ENCODE assay signal across 1 cellular context in genomic region chr2:62195421-62196277, GRCh38.
TF ChIP-seq lines count a peak whose summit lies in the region.

A gene with protein sequence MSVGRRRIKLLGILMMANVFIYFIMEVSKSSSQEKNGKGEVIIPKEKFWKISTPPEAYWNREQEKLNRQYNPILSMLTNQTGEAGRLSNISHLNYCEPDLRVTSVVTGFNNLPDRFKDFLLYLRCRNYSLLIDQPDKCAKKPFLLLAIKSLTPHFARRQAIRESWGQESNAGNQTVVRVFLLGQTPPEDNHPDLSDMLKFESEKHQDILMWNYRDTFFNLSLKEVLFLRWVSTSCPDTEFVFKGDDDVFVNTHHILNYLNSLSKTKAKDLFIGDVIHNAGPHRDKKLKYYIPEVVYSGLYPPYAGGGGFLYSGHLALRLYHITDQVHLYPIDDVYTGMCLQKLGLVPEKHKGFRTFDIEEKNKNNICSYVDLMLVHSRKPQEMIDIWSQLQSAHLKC (plus strand): TSS chr2:62196115. CDS start chr2:62222221, 26,106 bp downstream.

TF ChIP-seq in HepG2, 621 proteins besides CTCF, POLR2A, EP300 and RAD21 (continued from another document and continues in another):
- TF ChIP-seq ZNF121 (CRISPR knock-in tag; IDR thresholded peaks at IDR 0.05) = peak; percentile 22; the same call in 1 of the 2 replicates
- TF ChIP-seq UBTF (CRISPR knock-in tag; IDR thresholded peaks at IDR 0.05) = no peak; the same call in 1 of the 2 replicates
- peak; percentile 5; the same call in 1 of the 2 replicates for TF ChIP-seq SNAPC2 (CRISPR knock-in tag; IDR thresholded peaks at IDR 0.05)
- peak; percentile 51; the same call in 1 of the 2 replicates for TF ChIP-seq KMT2A (CRISPR knock-in tag; IDR thresholded peaks at IDR 0.05)
- peak; percentile 45; the same call in 1 of the 2 replicates for TF ChIP-seq HOXD1 (CRISPR knock-in tag; IDR thresholded peaks at IDR 0.05)
- no peak for TF ChIP-seq TBL1XR1 (IDR thresholded peaks at IDR 0.05; ENCODE audit: borderline replicate concordance, low read length, partially characterized antibody)
- no peak for TF ChIP-seq HCFC1 (IDR thresholded peaks at IDR 0.05; ENCODE audit: low read depth, low read length)
- no peak for TF ChIP-seq CSRNP2 (CRISPR knock-in tag; conservative IDR thresholded peaks at IDR 0.05; ENCODE audit: low read depth)
- no peak for TF ChIP-seq SKIL (CRISPR knock-in tag; IDR thresholded peaks at IDR 0.05; ENCODE audit: borderline replicate concordance)
- peak; percentile 40; the same call in 1 of the 2 replicates for TF ChIP-seq NFYC (CRISPR knock-in tag; IDR thresholded peaks at IDR 0.05)
- TF ChIP-seq TFDP2 (CRISPR knock-in tag; IDR thresholded peaks at IDR 0.05) = peak; percentile 29; the same call in 1 of the 2 replicates
- TF ChIP-seq ZNF562 (CRISPR knock-in tag; IDR thresholded peaks at IDR 0.05; ENCODE audit: borderline replicate concordance) = no peak
- TF ChIP-seq ZNF335 (CRISPR knock-in tag; IDR thresholded peaks at IDR 0.05) = no peak
- 0 out of 2 replicates have a peak, but pooled peaks have one; percentile 9 for TF ChIP-seq ZNF629 (CRISPR knock-in tag; conservative IDR thresholded peaks at IDR 0.05)
- TF ChIP-seq TEAD3 (CRISPR knock-in tag; optimal IDR thresholded peaks at IDR 0.05; ENCODE audit: borderline replicate concordance) = peak; percentile 57
- 0 out of 2 replicates have a peak, but pooled peaks have one; percentile 68 for TF ChIP-seq ZBTB7B (CRISPR knock-in tag; IDR thresholded peaks at IDR 0.05)
- TF ChIP-seq ASH2L (IDR thresholded peaks at IDR 0.05; ENCODE audit: insufficient read length, low read depth, low read length) = peak; percentile 10
- peak; percentile 87; the same call in 1 of the 2 replicates for TF ChIP-seq NCOA1 (CRISPR knock-in tag; IDR thresholded peaks at IDR 0.05)
- TF ChIP-seq KAT8 (CRISPR knock-in tag; IDR thresholded peaks at IDR 0.05) = peak; percentile 44
- TF ChIP-seq, protein P1, sequence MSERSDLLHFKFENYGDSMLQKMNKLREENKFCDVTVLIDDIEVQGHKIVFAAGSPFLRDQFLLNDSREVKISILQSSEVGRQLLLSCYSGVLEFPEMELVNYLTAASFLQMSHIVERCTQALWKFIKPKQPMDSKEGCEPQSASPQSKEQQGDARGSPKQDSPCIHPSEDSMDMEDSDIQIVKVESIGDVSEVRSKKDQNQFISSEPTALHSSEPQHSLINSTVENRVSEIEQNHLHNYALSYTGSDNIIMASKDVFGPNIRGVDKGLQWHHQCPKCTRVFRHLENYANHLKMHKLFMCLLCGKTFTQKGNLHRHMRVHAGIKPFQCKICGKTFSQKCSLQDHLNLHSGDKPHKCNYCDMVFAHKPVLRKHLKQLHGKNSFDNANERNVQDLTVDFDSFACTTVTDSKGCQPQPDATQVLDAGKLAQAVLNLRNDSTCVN (CRISPR knock-in tag; IDR thresholded peaks at IDR 0.05; ENCODE audit: borderline replicate concordance) = 0 out of 2 replicates have a peak, but pooled peaks have one; percentile 54
- TF ChIP-seq KMT2B (CRISPR knock-in tag; IDR thresholded peaks at IDR 0.05) = no peak
- TF ChIP-seq ZIK1 (CRISPR knock-in tag; IDR thresholded peaks at IDR 0.05; ENCODE audit: borderline replicate concordance, low read depth) = no peak
- TF ChIP-seq YY1 (IDR thresholded peaks at IDR 0.05; ENCODE audit: insufficient read depth, insufficient replicate concordance, low read depth, low read length) = peak; percentile 33
- TF ChIP-seq ZNF598 (CRISPR knock-in tag; IDR thresholded peaks at IDR 0.05; ENCODE audit: borderline replicate concordance) = no peak
- TF ChIP-seq ZNF543 (CRISPR knock-in tag; IDR thresholded peaks at IDR 0.05) = 0 out of 2 replicates have a peak, but pooled peaks have one; percentile 4
- TF ChIP-seq ZNF605 (CRISPR knock-in tag; IDR thresholded peaks at IDR 0.05) = peak; percentile 91
- peak; percentile 54; the same call in 1 of the 2 replicates for TF ChIP-seq PHF8 (CRISPR knock-in tag; IDR thresholded peaks at IDR 0.05)
- no peak for TF ChIP-seq EHMT2 (IDR thresholded peaks at IDR 0.05; ENCODE audit: borderline replicate concordance, low read depth, low read length)
- peak; percentile 79 for TF ChIP-seq CCDC6 (CRISPR knock-in tag; IDR thresholded peaks at IDR 0.05)
- 0 out of 2 replicates have a peak, but pooled peaks have one; percentile 6 for TF ChIP-seq ZNF501 (CRISPR knock-in tag; IDR thresholded peaks at IDR 0.05)
- TF ChIP-seq ZBTB7A (CRISPR knock-in tag; IDR thresholded peaks at IDR 0.05) = peak; percentile 17; the same call in 1 of the 2 replicates
- 0 out of 2 replicates have a peak, but pooled peaks have one; percentile 19 for TF ChIP-seq ZNF607 (CRISPR knock-in tag; IDR thresholded peaks at IDR 0.05; ENCODE audit: borderline replicate concordance)
- peak; percentile 4; the same call in 1 of the 2 replicates for TF ChIP-seq BCL6 (CRISPR knock-in tag; IDR thresholded peaks at IDR 0.05)
- no peak for TF ChIP-seq SNRNP70 (IDR thresholded peaks at IDR 0.05; ENCODE audit: low read depth, low read length)
- no peak; the same call in 1 of the 2 replicates for TF ChIP-seq ZNF350 (CRISPR knock-in tag; IDR thresholded peaks at IDR 0.05; ENCODE audit: borderline replicate concordance, low read depth)
- peak in 1 of 2 experiments; percentile 59; a peak in 1 of 4 replicates for TF ChIP-seq REST (IDR thresholded peaks at IDR 0.05; ENCODE audit: borderline replicate concordance in 1 of 2, low read depth in 1 of 2, low read length in 2 of 2)
- no peak for TF ChIP-seq MAFG (CRISPR knock-in tag; IDR thresholded peaks at IDR 0.05)
- TF ChIP-seq NAIF1 (CRISPR knock-in tag; IDR thresholded peaks at IDR 0.05; ENCODE audit: borderline replicate concordance) = no peak
- no peak; the same call in 1 of the 2 replicates for TF ChIP-seq KDM6A (CRISPR knock-in tag; IDR thresholded peaks at IDR 0.05; ENCODE audit: low read depth)
- TF ChIP-seq ZNF414 (CRISPR knock-in tag; IDR thresholded peaks at IDR 0.05) = peak; percentile 94
- peak; percentile 34; the same call in 1 of the 2 replicates for TF ChIP-seq PHF21A (CRISPR knock-in tag; IDR thresholded peaks at IDR 0.05)
- TF ChIP-seq, protein P2, sequence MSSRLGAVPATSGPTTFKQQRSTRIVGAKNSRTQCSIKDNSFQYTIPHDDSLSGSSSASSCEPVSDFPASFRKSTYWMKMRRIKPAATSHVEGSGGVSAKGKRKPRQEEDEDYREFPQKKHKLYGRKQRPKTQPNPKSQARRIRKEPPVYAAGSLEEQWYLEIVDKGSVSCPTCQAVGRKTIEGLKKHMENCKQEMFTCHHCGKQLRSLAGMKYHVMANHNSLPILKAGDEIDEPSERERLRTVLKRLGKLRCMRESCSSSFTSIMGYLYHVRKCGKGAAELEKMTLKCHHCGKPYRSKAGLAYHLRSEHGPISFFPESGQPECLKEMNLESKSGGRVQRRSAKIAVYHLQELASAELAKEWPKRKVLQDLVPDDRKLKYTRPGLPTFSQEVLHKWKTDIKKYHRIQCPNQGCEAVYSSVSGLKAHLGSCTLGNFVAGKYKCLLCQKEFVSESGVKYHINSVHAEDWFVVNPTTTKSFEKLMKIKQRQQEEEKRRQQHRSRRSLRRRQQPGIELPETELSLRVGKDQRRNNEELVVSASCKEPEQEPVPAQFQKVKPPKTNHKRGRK (CRISPR knock-in tag; IDR thresholded peaks at IDR 0.05) = no peak
- peak; percentile 28; the same call in 1 of the 2 replicates for TF ChIP-seq ZNF710 (CRISPR knock-in tag; IDR thresholded peaks at IDR 0.05; ENCODE audit: borderline replicate concordance)
- TF ChIP-seq ZSCAN31 (CRISPR knock-in tag; IDR thresholded peaks at IDR 0.05; ENCODE audit: low read depth) = 0 out of 2 replicates have a peak, but pooled peaks have one; percentile 31
